In the genomic region with DNA sequence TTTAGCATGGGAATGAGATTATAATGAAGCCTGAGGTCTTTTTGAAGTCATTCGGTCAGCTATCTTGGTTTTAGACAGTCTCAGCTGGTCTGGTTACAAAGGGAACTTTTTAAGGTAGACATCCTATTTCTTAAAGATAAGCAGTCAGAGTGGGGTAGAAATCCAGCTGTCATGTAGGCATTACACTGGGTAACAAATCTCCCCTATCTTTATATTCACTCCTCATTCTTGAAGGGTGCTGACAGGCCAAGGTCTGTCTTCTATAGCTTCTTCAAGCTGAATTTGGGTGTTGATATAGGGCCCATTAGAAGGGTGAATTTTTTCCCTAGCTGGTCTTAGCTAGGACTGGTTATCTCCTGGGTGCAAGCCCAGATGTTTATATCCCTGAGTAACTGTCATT, we compare ENCODE assay signal across 9 cellular contexts. TPM values are rescaled to one million over a fixed set of nuclear protein-coding genes. Genes with fewer than 3 reads are reported as not detected.
"Had no signal": no experiment of that assay in that cellular context is flagged by ENCODE, and none has a peak within 500 bp of the region (broad histone marks: within the 10 kb centered on the region; RNA-seq: fewer than 3 reads in every experiment).

No MANE protein-coding gene starts in this region.

- ATAC-seq: HepG2 had no signal

- H3K27ac ChIP-seq: HL-60, KMS-11 had no signal

- H3K9ac ChIP-seq: KMS-11 had no signal

- FAIRE-seq: HepG2, HTR-8/SVneo had no signal

- DNase-seq: IMR-90, KBM-7, KG1 had no signal

- H3K4me2 ChIP-seq: KMS-11 had no signal

RNA-seq across cellular contexts. Expression of a gene that starts 21.2 kb away (rescaled TPM):
- total RNA-seq: HepG2, HT-29 had no signal
- polyA plus RNA-seq: IgD-negative memory B cell had no signal
